In genomic region chr3:190902292-190902691, GRCh38 we compare ENCODE assay signal across 19 cellular contexts. TPM values are rescaled to one million over a fixed set of nuclear protein-coding genes. Genes with fewer than 3 reads are reported as not detected.
"Had no signal": no experiment of that assay in that cellular context is flagged by ENCODE, and none has a peak within 500 bp of the region (broad histone marks: within the 10 kb centered on the region; RNA-seq: fewer than 3 reads in every experiment).

No MANE protein-coding gene starts in this region.

- DNase-seq: activated CD4-positive, alpha-beta memory T cell treated with anti-CD3 and anti-CD28 coated beads, Interleukin-2, amount 10 ng/mL, durations not matched to agents 7 days and 5 days; activated CD4-positive, alpha-beta T cell treated with anti-CD3 and anti-CD28 coated beads for 36 hours; activated CD8-positive, alpha-beta memory T cell treated with anti-CD3 and anti-CD28 coated beads, Interleukin-2, amount 50 U/mL, for 4 hours; activated naive CD8-positive, alpha-beta T cell treated with anti-CD3 and anti-CD28 coated beads, Interleukin-2, amount 10 ng/mL, durations not matched to agents 7 days and 5 days; anterior cingulate cortex; esophagus squamous epithelium; foreskin melanocyte; head of caudate nucleus; natural killer cell; occipital lobe; right cardiac atrium; tibial artery; WERI-Rb-1 had no signal

- H3K4me1 ChIP-seq: esophagus squamous epithelium, tibial artery had no signal

- H3K27me3 ChIP-seq: esophagus squamous epithelium, tibial artery had no signal

- H3K9me3 ChIP-seq: esophagus squamous epithelium had no signal

- H3K36me3 ChIP-seq: esophagus squamous epithelium, tibial artery, WERI-Rb-1 had no signal

- H3K27ac ChIP-seq: esophagus squamous epithelium, tibial artery, WERI-Rb-1 had no signal

- H3K4me2 ChIP-seq: smooth muscle cell had no signal

- ATAC-seq: activated CD4-positive, alpha-beta T cell treated with anti-CD3 and anti-CD28 coated beads for 36 hours; left lobe of liver; natural killer cell; right cardiac atrium; stimulated activated effector memory CD8-positive, alpha-beta T cell treated with anti-CD3 and anti-CD28 coated beads, Interleukin-12 subunit alpha, Interleukin-12 subunit beta, amount 100 ng/mL, for 72 hours had no signal

- FAIRE-seq: endometrium, islet of Langerhans had no signal

- H3K4me3 ChIP-seq: esophagus squamous epithelium, smooth muscle cell, tibial artery had no signal

RNA-seq across cellular contexts. Expression of gene GMNC, which starts 39.8 kb away (rescaled TPM):
- total RNA-seq: activated CD4-positive, alpha-beta memory T cell treated with anti-CD3 and anti-CD28 coated beads, Interleukin-2, amount 10 ng/mL, durations not matched to agents 7 days and 5 days; activated CD4-positive, alpha-beta T cell treated with anti-CD3 and anti-CD28 coated beads for 36 hours; activated naive CD8-positive, alpha-beta T cell treated with anti-CD3 and anti-CD28 coated beads, Interleukin-2, amount 10 ng/mL, durations not matched to agents 7 days and 5 days; esophagus squamous epithelium; natural killer cell; progenitor cell of endocrine pancreas; smooth muscle cell had no signal
- polyA plus RNA-seq: right cardiac atrium, smooth muscle cell had no signal
